In the genomic region with DNA sequence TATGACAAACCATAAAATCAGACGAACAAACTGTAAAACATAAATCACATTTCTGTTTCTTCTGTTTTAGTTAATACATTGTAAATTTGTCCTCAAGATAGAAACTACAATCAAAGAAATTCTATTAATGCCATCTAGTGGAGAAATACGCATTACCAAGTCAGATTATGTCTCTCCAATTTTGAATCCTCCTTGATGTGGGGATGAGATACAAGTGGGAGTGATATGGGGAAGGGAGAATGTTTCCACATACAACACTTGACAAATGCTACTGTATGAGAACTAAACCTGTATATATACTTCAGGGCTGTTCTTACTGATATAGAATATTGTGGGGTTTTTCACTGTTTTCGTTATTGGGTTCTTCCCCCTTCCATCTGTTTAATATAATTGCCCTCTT, we compare ENCODE assay signal across 9 cellular contexts. TPM values are rescaled to one million over a fixed set of nuclear protein-coding genes. Genes with fewer than 3 reads are reported as not detected.
DNase-seq lines count a peak whose midpoint lies in the region; ATAC-seq and TF ChIP-seq lines count a peak whose summit lies in the region.
"Had no signal": no experiment of that assay in that cellular context is flagged by ENCODE, and none has a peak within 500 bp of the region (broad histone marks: within the 10 kb centered on the region; RNA-seq: fewer than 3 reads in every experiment).

No MANE protein-coding gene starts in this region.

- H3K4me1 ChIP-seq in OCI-LY3 (ENCODE audit: low read length), result peaks cover 23% of the 10 kb centered on the region

- no peak overlapping the region for H3K27ac ChIP-seq in OCI-LY3 (ENCODE audit: low read length)

- H3K36me3 ChIP-seq in H7 (replicated peaks; ENCODE audit: control insufficient read depth, insufficient read depth, low read length), result no peaks in the 10 kb centered on the region
- H3K36me3 ChIP-seq in OCI-LY3 (replicated peaks; ENCODE audit: low read depth, low read length), result no peaks in the 10 kb centered on the region
- H3K36me3 ChIP-seq: HAP-1 had no signal

- DNase-seq in AG10803 (ENCODE audit: low read depth) (peak; percentile 15), H7 (peak; percentile 9), foreskin fibroblast (peak in 1 of 2 donors; percentile 33), activated gamma-delta T cell (lab: John Stamatoyannopoulos, UW) (no peak)
- no peak for DNase-seq in activated CD4-positive, alpha-beta T cell treated with anti-CD3 and anti-CD28 coated beads for 4 hours

- H3K9ac ChIP-seq in OCI-LY3 (ENCODE audit: low read length), result no peak overlapping the region

- H2AFZ ChIP-seq in OCI-LY3 (ENCODE audit: low read depth, low read length), result no peak overlapping the region

- no peaks in the 10 kb centered on the region for H4K20me1 ChIP-seq in OCI-LY3 (ENCODE audit: insufficient read depth, low read length)

- no peak overlapping the region for H3K4me3 ChIP-seq in AG10803 (ENCODE audit: low read length)
- H3K4me3 ChIP-seq in H7 (ENCODE audit: insufficient read depth, low read depth, low read length), result no peak overlapping the region
- peak overlapping the region; percentile 39 for H3K4me3 ChIP-seq in OCI-LY3 (ENCODE audit: low read length)
- H3K4me3 ChIP-seq in foreskin fibroblast (ENCODE audit: low read depth in 1 of 2, low read length in 2 of 2), result no peak overlapping the region
- H3K4me3 ChIP-seq: HAP-1 had no signal

- TF ChIP-seq CTCF in AG10803 (conservative IDR thresholded peaks at IDR 0.05; ENCODE audit: low read length), result peak; percentile 60
- peak; percentile 63 for TF ChIP-seq CTCF in OCI-LY3 (IDR thresholded peaks at IDR 0.05; ENCODE audit: low read depth, low read length)
- peak; percentile 44 for TF ChIP-seq CTCF in foreskin fibroblast (IDR thresholded peaks at IDR 0.05; ENCODE audit: low read depth, low read length)

- no peaks in the 10 kb centered on the region for H3K9me3 ChIP-seq in OCI-LY3 (ENCODE audit: insufficient read depth, low read length)
- H3K9me3 ChIP-seq: HAP-1 had no signal

- no peaks in the 10 kb centered on the region for H3K79me2 ChIP-seq in OCI-LY3 (ENCODE audit: low read length)

- ATAC-seq in HG03439 (IDR thresholded peaks at IDR 0.05; ENCODE audit: unreplicated experiment), result no peak
- no peak for ATAC-seq in HG02884 (IDR thresholded peaks at IDR 0.05; ENCODE audit: unreplicated experiment)

- peak overlapping the region; percentile 59 for H3K4me2 ChIP-seq in OCI-LY3 (ENCODE audit: low read length)

- H3K27me3 ChIP-seq in H7 (ENCODE audit: control insufficient read depth, insufficient read depth, low read length) (no peaks in the 10 kb centered on the region), OCI-LY3 (ENCODE audit: low read depth, low read length) (no peaks in the 10 kb centered on the region)

RNA-seq across cellular contexts. Expression of a gene that starts 2.6 kb away (rescaled TPM):
- total RNA-seq in H7 (2014; rRNA removed; shearing (Covaris generic)), result 3.3 and 6.0 TPM in 2 replicates

Comparison
In these comparisons a context has a peak if more than half of its experiments do, and no peak if none do; other contexts are left out.
1. DNase-seq: peak in AG10803 (single experiment) and H7 (single experiment); none in activated CD4-positive, alpha-beta T cell treated with anti-CD3 and anti-CD28 coated beads for 4 hours (0 of 2) and activated gamma-delta T cell (single experiment).
2. Peak in every context shown above with its lines, with median percentiles within 50 percentile points of each other: CTCF ChIP-seq.